In the genomic region with DNA sequence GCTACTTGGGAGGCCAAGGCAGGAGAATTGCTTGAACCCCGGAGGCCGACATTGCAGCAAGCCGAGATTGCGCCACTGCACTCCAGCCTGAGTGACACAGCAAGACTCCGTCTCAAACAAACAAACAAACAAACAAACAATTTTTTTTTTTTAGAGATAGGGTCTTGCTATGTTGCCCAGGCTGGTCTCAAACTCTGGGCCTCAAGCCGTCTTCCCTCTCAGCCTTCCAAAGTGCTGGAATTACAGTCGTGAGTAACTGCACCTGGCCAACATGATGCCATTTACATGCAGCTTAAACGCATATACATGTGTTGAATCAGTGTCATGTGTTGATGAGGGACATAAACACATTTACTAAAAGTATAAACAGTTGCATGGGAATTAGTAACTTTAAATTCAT, we compare ENCODE assay signal across 22 cellular contexts. TPM values are rescaled to one million over a fixed set of nuclear protein-coding genes. Genes with fewer than 3 reads are reported as not detected.
DNase-seq lines count a peak whose midpoint lies in the region; FAIRE-seq and TF ChIP-seq lines count a peak whose summit lies in the region.
"Had no signal": no experiment of that assay in that cellular context is flagged by ENCODE, and none has a peak within 500 bp of the region (broad histone marks: within the 10 kb centered on the region; RNA-seq: fewer than 3 reads in every experiment).

No MANE protein-coding gene starts in this region.

- peak overlapping the region; percentile 54 for H3K27ac Mint-ChIP-seq in activated CD4-positive, alpha-beta T cell treated with anti-CD3 and anti-CD28 coated beads, Interleukin-2, amount 10 ng/mL, durations not matched to agents 24 days and 14 days
- H3K27ac Mint-ChIP-seq in HFFc6 (no peak overlapping the region), astrocyte (ENCODE audit: unreplicated experiment) (no peak overlapping the region), neural progenitor cell (no peak overlapping the region)
- H3K27ac Mint-ChIP-seq: H9 had no signal

- peaks cover 11% of the 10 kb centered on the region for H3K9me3 Mint-ChIP-seq in activated CD4-positive, alpha-beta T cell treated with anti-CD3 and anti-CD28 coated beads, Interleukin-2, amount 10 ng/mL, durations not matched to agents 24 days and 14 days
- no peaks in the 10 kb centered on the region for H3K9me3 Mint-ChIP-seq in HFFc6
- no peaks in the 10 kb centered on the region for H3K9me3 Mint-ChIP-seq in astrocyte (ENCODE audit: unreplicated experiment)
- H3K9me3 Mint-ChIP-seq in neural progenitor cell: no peaks in the 10 kb centered on the region
- H3K9me3 Mint-ChIP-seq: CD14-positive monocyte, H9 had no signal

- H3K4me3 ChIP-seq in astrocyte (ENCODE audit: insufficient read depth, low read depth, low read length) (no peak overlapping the region), neural progenitor cell (no peak overlapping the region)
- H3K4me3 ChIP-seq: A549, SJSA1, uterus had no signal

- FAIRE-seq in astrocyte (lab: Jason Lieb, UNC): no peak
- FAIRE-seq: bronchial epithelial cell, GM18507, TTC549 had no signal

- peak overlapping the region; percentile 93 for H3K4me3 Mint-ChIP-seq in activated CD4-positive, alpha-beta T cell treated with anti-CD3 and anti-CD28 coated beads, Interleukin-2, amount 10 ng/mL, durations not matched to agents 24 days and 14 days
- H3K4me3 Mint-ChIP-seq in HFFc6: peak overlapping the region; percentile 98
- H3K4me3 Mint-ChIP-seq in astrocyte (ENCODE audit: unreplicated experiment): peak overlapping the region; percentile 93
- H3K4me3 Mint-ChIP-seq in neural progenitor cell: peak overlapping the region; percentile 96

- H3K9ac ChIP-seq in astrocyte (ENCODE audit: low read length) (no peak overlapping the region), neural progenitor cell (no peak overlapping the region)
- H3K9ac ChIP-seq: KMS-11 had no signal

- no peaks in the 10 kb centered on the region for H3K27me3 Mint-ChIP-seq in activated CD4-positive, alpha-beta T cell treated with anti-CD3 and anti-CD28 coated beads, Interleukin-2, amount 10 ng/mL, durations not matched to agents 24 days and 14 days
- H3K27me3 Mint-ChIP-seq in HFFc6 (ENCODE audit: insufficient read depth): peaks cover 8% of the 10 kb centered on the region
- H3K27me3 Mint-ChIP-seq in astrocyte (ENCODE audit: low read depth, unreplicated experiment): no peaks in the 10 kb centered on the region
- H3K27me3 Mint-ChIP-seq in neural progenitor cell (ENCODE audit: insufficient read depth, low read depth): peaks cover 2% of the 10 kb centered on the region

- peaks cover 23% of the 10 kb centered on the region for H3F3A ChIP-seq in neural progenitor cell (ENCODE audit: low read depth)

- H3K27me3 ChIP-seq in astrocyte (ENCODE audit: insufficient read depth, low read length) (peaks cover 4% of the 10 kb centered on the region), neural progenitor cell (peaks cover 9% of the 10 kb centered on the region)
- H3K27me3 ChIP-seq: esophagus squamous epithelium, SJSA1, uterus had no signal

- no peak overlapping the region for H2AFZ ChIP-seq in astrocyte (ENCODE audit: low read depth, low read length)
- no peak overlapping the region for H2AFZ ChIP-seq in neural progenitor cell (replicated peaks)

- no peaks in the 10 kb centered on the region for H4K20me1 ChIP-seq in astrocyte (ENCODE audit: insufficient read depth, low read length)
- H4K20me1 ChIP-seq in neural progenitor cell (ENCODE audit: low read depth): no peaks in the 10 kb centered on the region

- H3K36me3 ChIP-seq in astrocyte (ENCODE audit: insufficient read depth, low read length) (no peaks in the 10 kb centered on the region), neural progenitor cell (no peaks in the 10 kb centered on the region)
- H3K36me3 ChIP-seq: esophagus squamous epithelium, SJSA1, uterus had no signal

- H3K4me2 ChIP-seq in astrocyte (ENCODE audit: low read length): no peak overlapping the region
- H3K4me2 ChIP-seq in neural progenitor cell: no peak overlapping the region

- H3K27ac ChIP-seq in astrocyte (ENCODE audit: low read depth, low read length): no peak overlapping the region
- no peak overlapping the region for H3K27ac ChIP-seq in neural progenitor cell
- H3K27ac ChIP-seq: A549, KMS-11, SJSA1, uterus had no signal

- peaks cover 26% of the 10 kb centered on the region for H3K36me3 Mint-ChIP-seq in activated CD4-positive, alpha-beta T cell treated with anti-CD3 and anti-CD28 coated beads, Interleukin-2, amount 10 ng/mL, durations not matched to agents 24 days and 14 days (ENCODE audit: low read depth)
- H3K36me3 Mint-ChIP-seq in HFFc6 (ENCODE audit: low read depth) (no peaks in the 10 kb centered on the region), astrocyte (ENCODE audit: low read depth, unreplicated experiment) (peaks cover 2% of the 10 kb centered on the region), neural progenitor cell (no peaks in the 10 kb centered on the region)

- H3K4me1 Mint-ChIP-seq in activated CD4-positive, alpha-beta T cell treated with anti-CD3 and anti-CD28 coated beads, Interleukin-2, amount 10 ng/mL, durations not matched to agents 24 days and 14 days: peaks cover 73% of the 10 kb centered on the region
- H3K4me1 Mint-ChIP-seq in HFFc6 (ENCODE audit: low read depth): peaks cover 53% of the 10 kb centered on the region
- peaks cover 24% of the 10 kb centered on the region for H3K4me1 Mint-ChIP-seq in astrocyte (ENCODE audit: low read depth, unreplicated experiment)
- peaks cover 23% of the 10 kb centered on the region for H3K4me1 Mint-ChIP-seq in neural progenitor cell

- H3K9me3 ChIP-seq in astrocyte (ENCODE audit: insufficient read depth, low read depth, low read length) (no peaks in the 10 kb centered on the region), neural progenitor cell (ENCODE audit: low read depth) (no peaks in the 10 kb centered on the region)
- H3K9me3 ChIP-seq: A549, esophagus squamous epithelium, SJSA1, uterus had no signal

- intact Hi-C loops in activated CD4-positive, alpha-beta T cell treated with anti-CD3 and anti-CD28 coated beads, Interleukin-2, amount 10 ng/mL, durations not matched to agents 24 days and 14 days (cut with micrococcal nuclease): loop anchor here (5.0 to 10.0 kb wide), 4 partner anchors 69 to 564 kb away; partner anchors contain the start of genes LIG3 and TAF15

- no peak for DNase-seq in activated CD4-positive, alpha-beta T cell treated with anti-CD3 and anti-CD28 coated beads, Interleukin-2, amount 10 ng/mL, durations not matched to agents 24 days and 14 days
- no peak for DNase-seq in activated CD4-positive, alpha-beta T cell treated with anti-CD3 and anti-CD28 coated beads for 1 hour
- DNase-seq in HFFc6 (no peak), astrocyte (ENCODE audit: low read depth) (no peak), neural progenitor cell (ENCODE audit: low spot score) (no peak), kidney tubule cell (ENCODE audit: low spot score) (no peak), superior temporal gyrus (ENCODE audit: extremely low spot score) (no peak), COR-L47 (lab: John Stamatoyannopoulos, UW) (no peak)
- DNase-seq: esophagus squamous epithelium, NCI-H1092, PC-3, uterus had no signal

- H3K4me1 ChIP-seq in astrocyte (ENCODE audit: insufficient read depth, low read length) (peaks cover 18% of the 10 kb centered on the region), neural progenitor cell (peaks cover 11% of the 10 kb centered on the region)
- H3K4me1 ChIP-seq: uterus had no signal

- TF ChIP-seq CTCF in HFFc6 (IDR thresholded peaks at IDR 0.05) (no peak), astrocyte (IDR thresholded peaks at IDR 0.05; ENCODE audit: insufficient read depth, low read depth, low read length) (no peak), neural progenitor cell (IDR thresholded peaks at IDR 0.05) (no peak)

- peaks cover 13% of the 10 kb centered on the region for H3K79me2 ChIP-seq in astrocyte (ENCODE audit: insufficient read depth, low read length)
- no peaks in the 10 kb centered on the region for H3K79me2 ChIP-seq in neural progenitor cell (ENCODE audit: low read depth)

RNA-seq across cellular contexts. Expression of gene SLFN5, which starts 2.0 kb away (rescaled TPM):
- total RNA-seq in activated CD4-positive, alpha-beta T cell treated with anti-CD3 and anti-CD28 coated beads, Interleukin-2, amount 10 ng/mL, durations not matched to agents 24 days and 14 days: 6.9 and 8.9 TPM in 2 replicates
- 10 to 100 TPM; 55.2 to 64.0 (median 56.1) TPM for total RNA-seq in HFFc6 (2021; fragmentation: NEBNext Ultra II Directional; extraction: Animal tissue kit (Norgen Biotek cat#: 25700))
- total RNA-seq in astrocyte: 108 and 120 TPM in 2 replicates
- total RNA-seq in neural progenitor cell (ENCODE audit: low replicate concordance): 3.5 and 5.8 TPM in 2 replicates

RNA-seq across cellular contexts. Expression of gene SLC35G3, which starts 46.7 kb away (rescaled TPM):
- total RNA-seq in activated CD4-positive, alpha-beta T cell treated with anti-CD3 and anti-CD28 coated beads, Interleukin-2, amount 10 ng/mL, durations not matched to agents 24 days and 14 days: 0.09 TPM in 1 of 2 replicates, not detected in the other
- not detected for total RNA-seq in HFFc6 (2021; fragmentation: NEBNext Ultra II Directional; extraction: Animal tissue kit (Norgen Biotek cat#: 25700))
- total RNA-seq in astrocyte (not detected in 2 replicates), neural progenitor cell (ENCODE audit: low replicate concordance) (not detected in 2 replicates)
- total RNA-seq: bronchial epithelial cell, Daoy, esophagus squamous epithelium, H9, lung microvascular endothelial cell, PC-3, SJSA1, uterus had no signal
